Comparison of ENCODE assay signal across 8 cellular contexts in the genomic region with DNA sequence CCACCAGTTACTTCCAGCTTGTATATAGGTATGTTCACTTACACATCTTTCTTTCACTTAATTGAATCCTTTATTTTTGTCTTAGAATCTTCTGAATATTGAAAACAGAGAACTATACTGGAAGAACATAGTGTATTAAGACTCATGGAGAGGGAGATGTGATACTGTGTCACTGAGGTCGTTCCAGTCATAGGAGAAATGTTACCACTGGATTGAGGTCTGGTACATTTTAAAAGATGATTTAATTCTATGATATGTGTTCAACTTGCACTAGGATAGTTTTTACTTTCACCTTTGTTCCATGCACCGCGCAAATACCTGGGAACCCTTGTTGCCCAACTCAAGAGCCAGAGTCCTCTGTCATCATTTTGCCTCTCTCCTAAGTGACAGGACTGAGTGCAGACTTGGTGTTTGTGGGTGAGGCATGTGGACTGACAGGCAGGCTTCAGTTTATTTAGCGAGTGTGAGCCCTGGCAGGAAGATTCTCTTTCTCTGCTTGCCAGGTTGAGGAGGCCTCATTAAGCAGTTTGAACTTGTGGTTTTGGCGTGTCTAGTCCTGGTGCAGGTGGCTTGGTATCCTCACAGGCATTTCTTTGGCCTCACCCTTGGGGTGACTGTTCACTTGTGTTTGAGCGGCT.
A peak's percentile ranks its signal among the peaks of the same experiment; 100 is the strongest.
DNase-seq lines count a peak whose midpoint lies in the region; ATAC-seq, FAIRE-seq and TF ChIP-seq lines count a peak whose summit lies in the region.

No MANE protein-coding gene starts in this region.

- H3K36me3 Mint-ChIP-seq in activated T-cell treated with anti-CD3 and anti-CD28 coated beads, Interleukin-2, amount 50 U/mL, for 4 hours (ENCODE audit: insufficient read depth), result peaks cover 39% of the 10 kb centered on the region
- H3K36me3 Mint-ChIP-seq in activated T-helper 2 cell treated with anti-CD3 and anti-CD28 coated beads, Interferon-gamma antibody, Interleukin-2, Interleukin-4, amounts not matched to agents 10 μg/mL and 5 μg/mL and 100 μg/mL, durations not matched to agents 14 hours and 24 hours and 36 hours (ENCODE audit: low read depth), result peaks cover 48% of the 10 kb centered on the region

- peaks cover 62% of the 10 kb centered on the region for H3K4me1 Mint-ChIP-seq in activated T-cell treated with anti-CD3 and anti-CD28 coated beads, Interleukin-2, amount 50 U/mL, for 4 hours (ENCODE audit: low read depth)
- H3K4me1 Mint-ChIP-seq in activated T-helper 2 cell treated with anti-CD3 and anti-CD28 coated beads, Interferon-gamma antibody, Interleukin-2, Interleukin-4, amounts not matched to agents 10 μg/mL and 5 μg/mL and 100 μg/mL, durations not matched to agents 14 hours and 24 hours and 36 hours (ENCODE audit: low read depth), result peaks cover 30% of the 10 kb centered on the region

- no peak for DNase-seq in activated T-cell treated with anti-CD3 and anti-CD28 coated beads, Interleukin-2, amount 50 U/mL, for 4 hours
- DNase-seq in activated T-cell treated with anti-CD3 and anti-CD28 coated beads for 4 hours (no peak), hepatocyte (ENCODE audit: low spot score) (peak; percentile 25), small intestine (peak; percentile 63), GM19239 (ENCODE audit: insufficient read length, low spot score) (no peak), UCSD-AML1 (lab: John Stamatoyannopoulos, UW; ENCODE audit: unreplicated experiment) (no peak)
- DNase-seq in activated T-helper 2 cell treated with anti-CD3 and anti-CD28 coated beads, Interferon-gamma antibody, Interleukin-2, Interleukin-4, amounts not matched to agents 10 μg/mL and 5 μg/mL and 100 μg/mL, durations not matched to agents 14 hours and 24 hours and 36 hours (ENCODE audit: low spot score), result no peak

- intact Hi-C loops in activated T-helper 2 cell treated with anti-CD3 and anti-CD28 coated beads, Interferon-gamma antibody, Interleukin-2, Interleukin-4, amounts not matched to agents 10 μg/mL and 5 μg/mL and 100 μg/mL, durations not matched to agents 14 hours and 24 hours and 36 hours (cut with micrococcal nuclease), result no loop called here

- TF ChIP-seq CTCF in hepatocyte (IDR thresholded peaks at IDR 0.05; ENCODE audit: poor library complexity), result no peak

- no peaks in the 10 kb centered on the region for H3K9me3 ChIP-seq in hepatocyte (ENCODE audit: low read depth)
- no peaks in the 10 kb centered on the region for H3K9me3 ChIP-seq in small intestine (ENCODE audit: control insufficient read depth, low read depth)

- H4K20me1 ChIP-seq in hepatocyte (ENCODE audit: insufficient read depth, poor library complexity, severe bottlenecking), result peaks cover 60% of the 10 kb centered on the region

- ATAC-seq in activated T-cell treated with anti-CD3 and anti-CD28 coated beads, Interleukin-2, amount 50 U/mL, for 4 hours, result peak; percentile 12 to 23
- no peak for ATAC-seq in SK-N-SH treated with all-trans-retinoic acid at 6 μM for 48 hours

- H3K27ac Mint-ChIP-seq in activated T-helper 2 cell treated with anti-CD3 and anti-CD28 coated beads, Interferon-gamma antibody, Interleukin-2, Interleukin-4, amounts not matched to agents 10 μg/mL and 5 μg/mL and 100 μg/mL, durations not matched to agents 14 hours and 24 hours and 36 hours, result peak overlapping the region; percentile 47

- H3K4me3 ChIP-seq in hepatocyte, result no peak overlapping the region
- no peak overlapping the region for H3K4me3 ChIP-seq in small intestine (ENCODE audit: low read depth in 1 of 2, low read length in 2 of 2)

- no peaks in the 10 kb centered on the region for H3K9me3 Mint-ChIP-seq in activated T-cell treated with anti-CD3 and anti-CD28 coated beads, Interleukin-2, amount 50 U/mL, for 4 hours
- H3K9me3 Mint-ChIP-seq in activated T-helper 2 cell treated with anti-CD3 and anti-CD28 coated beads, Interferon-gamma antibody, Interleukin-2, Interleukin-4, amounts not matched to agents 10 μg/mL and 5 μg/mL and 100 μg/mL, durations not matched to agents 14 hours and 24 hours and 36 hours, result no peaks in the 10 kb centered on the region

- peaks cover 93% of the 10 kb centered on the region for H3K79me2 ChIP-seq in hepatocyte

- no peaks in the 10 kb centered on the region for H3K27me3 Mint-ChIP-seq in activated T-cell treated with anti-CD3 and anti-CD28 coated beads, Interleukin-2, amount 50 U/mL, for 4 hours (ENCODE audit: low read depth)
- no peaks in the 10 kb centered on the region for H3K27me3 Mint-ChIP-seq in activated T-helper 2 cell treated with anti-CD3 and anti-CD28 coated beads, Interferon-gamma antibody, Interleukin-2, Interleukin-4, amounts not matched to agents 10 μg/mL and 5 μg/mL and 100 μg/mL, durations not matched to agents 14 hours and 24 hours and 36 hours (ENCODE audit: low read depth)

- no peaks in the 10 kb centered on the region for H3K27me3 ChIP-seq in hepatocyte
- no peaks in the 10 kb centered on the region for H3K27me3 ChIP-seq in small intestine (ENCODE audit: control insufficient read depth in 2 of 2, insufficient read depth in 2 of 2, low read length in 2 of 2)

- H3K27ac ChIP-seq in hepatocyte (no peak overlapping the region), small intestine (ENCODE audit: low read depth in 1 of 2, low read length in 1 of 2) (no peak overlapping the region)

- H3K4me3 Mint-ChIP-seq in activated T-cell treated with anti-CD3 and anti-CD28 coated beads, Interleukin-2, amount 50 U/mL, for 4 hours, result no peak overlapping the region
- H3K4me3 Mint-ChIP-seq in activated T-helper 2 cell treated with anti-CD3 and anti-CD28 coated beads, Interferon-gamma antibody, Interleukin-2, Interleukin-4, amounts not matched to agents 10 μg/mL and 5 μg/mL and 100 μg/mL, durations not matched to agents 14 hours and 24 hours and 36 hours (ENCODE audit: low read depth), result no peak overlapping the region

- FAIRE-seq in small intestine (lab: Jason Lieb, UNC) (no peak), GM19239 (lab: Jason Lieb, UNC) (no peak)

- no peak overlapping the region for H2AFZ ChIP-seq in hepatocyte

- WGBS in hepatocyte (ENCODE audit: low lambda C conversion rate, missing lambda C conversion rate), result 91% methylated on average over 6 of the region's 6 CpGs
- WGBS in small intestine, 3 donors, result 67 to 76% (median 69%) methylated on average over 6 of the region's 6 CpGs

- H3K9me2 ChIP-seq in hepatocyte (replicated peaks; ENCODE audit: insufficient read depth), result no peaks in the 10 kb centered on the region

- no peaks in the 10 kb centered on the region for H3K4me1 ChIP-seq in hepatocyte (ENCODE audit: insufficient read depth)
- H3K4me1 ChIP-seq in small intestine (ENCODE audit: control insufficient read depth in 2 of 2, insufficient read depth in 1 of 2, low read depth in 1 of 2, low read length in 1 of 2), result peaks cover 2% of the 10 kb centered on the region in 2 donors

- H3K36me3 ChIP-seq in hepatocyte (replicated peaks; ENCODE audit: insufficient read depth, low read depth), result no peaks in the 10 kb centered on the region
- H3K36me3 ChIP-seq in small intestine (ENCODE audit: control insufficient read depth in 2 of 2, insufficient read depth in 2 of 2, low read length in 2 of 2), result peaks cover 0 to 5% of the 10 kb centered on the region in 2 donors

- H3K4me2 ChIP-seq in hepatocyte, result no peak overlapping the region

TF ChIP-seq in SK-N-SH treated with all-trans-retinoic acid at 6 μM for 48 hours, 23 proteins besides CTCF, POLR2A, EP300 and RAD21 (continues in another document):
- no peak for TF ChIP-seq CSDC2 (CRISPR knock-in tag; IDR thresholded peaks at IDR 0.05)
- no peak for TF ChIP-seq PATZ1 (CRISPR knock-in tag; IDR thresholded peaks at IDR 0.05; ENCODE audit: borderline replicate concordance)
- TF ChIP-seq ARNTL (CRISPR knock-in tag; IDR thresholded peaks at IDR 0.05; ENCODE audit: borderline replicate concordance, low read depth), result no peak
- TF ChIP-seq, protein P1, sequence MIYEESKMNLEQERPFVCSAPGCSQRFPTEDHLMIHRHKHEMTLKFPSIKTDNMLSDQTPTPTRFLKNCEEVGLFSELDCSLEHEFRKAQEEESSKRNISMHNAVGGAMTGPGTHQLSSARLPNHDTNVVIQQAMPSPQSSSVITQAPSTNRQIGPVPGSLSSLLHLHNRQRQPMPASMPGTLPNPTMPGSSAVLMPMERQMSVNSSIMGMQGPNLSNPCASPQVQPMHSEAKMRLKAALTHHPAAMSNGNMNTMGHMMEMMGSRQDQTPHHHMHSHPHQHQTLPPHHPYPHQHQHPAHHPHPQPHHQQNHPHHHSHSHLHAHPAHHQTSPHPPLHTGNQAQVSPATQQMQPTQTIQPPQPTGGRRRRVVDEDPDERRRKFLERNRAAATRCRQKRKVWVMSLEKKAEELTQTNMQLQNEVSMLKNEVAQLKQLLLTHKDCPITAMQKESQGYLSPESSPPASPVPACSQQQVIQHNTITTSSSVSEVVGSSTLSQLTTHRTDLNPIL (CRISPR knock-in tag; IDR thresholded peaks at IDR 0.05; ENCODE audit: low read depth), result no peak
- TF ChIP-seq BACH2 (CRISPR knock-in tag; IDR thresholded peaks at IDR 0.05; ENCODE audit: borderline replicate concordance), result no peak
- no peak for TF ChIP-seq OSR1 (CRISPR knock-in tag; IDR thresholded peaks at IDR 0.05)
- no peak for TF ChIP-seq ESRRG (CRISPR knock-in tag; IDR thresholded peaks at IDR 0.05)

Comparison
In these comparisons a context has a peak if more than half of its experiments do, and no peak if none do; other contexts are left out.
1. DNase-seq: peak in hepatocyte (single experiment) and small intestine (single experiment); none in activated T-cell treated with anti-CD3 and anti-CD28 coated beads, Interleukin-2, amount 50 U/mL, for 4 hours (single experiment), activated T-cell treated with anti-CD3 and anti-CD28 coated beads for 4 hours (single experiment), activated T-helper 2 cell treated with anti-CD3 and anti-CD28 coated beads, Interferon-gamma antibody, Interleukin-2, Interleukin-4, amounts not matched to agents 10 μg/mL and 5 μg/mL and 100 μg/mL, durations not matched to agents 14 hours and 24 hours and 36 hours (single experiment), GM19239 (single experiment) and UCSD-AML1 (single experiment).